Comparison of ENCODE assay signal across 11 cellular contexts in genomic region chr11:76919467-76919866, GRCh38.
"Had no signal": no experiment of that assay in that cellular context is flagged by ENCODE, and none has a peak within 500 bp of the region (broad histone marks: within the 10 kb centered on the region; RNA-seq: fewer than 3 reads in every experiment).

No MANE protein-coding gene starts in this region.

- H3K9me3 ChIP-seq: spleen, thoracic aorta, vagina had no signal

- H3K36me3 Mint-ChIP-seq: natural killer cell treated with Interleukin-12 subunit alpha and Interleukin-12 subunit beta and Interleukin-15 and Interleukin-18, amount 100 ng/mL, for 72 hours had no signal

- H3K27me3 ChIP-seq: brain microvascular endothelial cell, spleen, vagina had no signal

- H3K36me3 ChIP-seq: brain microvascular endothelial cell, spleen, thoracic aorta, vagina, WERI-Rb-1 had no signal

- H3K4me3 Mint-ChIP-seq: activated CD8-positive, alpha-beta T cell treated with anti-CD3 and anti-CD28 coated beads, Interleukin-2, amount 10 ng/mL, durations not matched to agents 7 days and 5 days; type B pancreatic cell had no signal

- H3K9me3 Mint-ChIP-seq: activated CD4-positive, alpha-beta T cell treated with anti-CD3 and anti-CD28 coated beads, Interleukin-2, amount 10 ng/mL, durations not matched to agents 7 days and 5 days; activated naive CD4-positive, alpha-beta T cell treated with anti-CD3 and anti-CD28 coated beads, Interleukin-2, amount 50 U/mL, for 24 hours; natural killer cell treated with Interleukin-12 subunit alpha and Interleukin-12 subunit beta and Interleukin-15 and Interleukin-18, amount 100 ng/mL, for 72 hours; type B pancreatic cell had no signal

- H3K4me3 ChIP-seq: vagina had no signal

- H3K27me3 Mint-ChIP-seq: activated CD4-positive, alpha-beta T cell treated with anti-CD3 and anti-CD28 coated beads, Interleukin-2, amount 10 ng/mL, durations not matched to agents 7 days and 5 days; activated naive CD4-positive, alpha-beta T cell treated with anti-CD3 and anti-CD28 coated beads, Interleukin-2, amount 50 U/mL, for 24 hours; natural killer cell treated with Interleukin-12 subunit alpha and Interleukin-12 subunit beta and Interleukin-15 and Interleukin-18, amount 100 ng/mL, for 72 hours; progenitor cell of endocrine pancreas; type B pancreatic cell had no signal

- H3K27ac Mint-ChIP-seq: activated CD8-positive, alpha-beta T cell treated with anti-CD3 and anti-CD28 coated beads, Interleukin-2, amount 10 ng/mL, durations not matched to agents 7 days and 5 days; activated naive CD4-positive, alpha-beta T cell treated with anti-CD3 and anti-CD28 coated beads, Interleukin-2, amount 50 U/mL, for 24 hours; natural killer cell treated with Interleukin-12 subunit alpha and Interleukin-12 subunit beta and Interleukin-15 and Interleukin-18, amount 100 ng/mL, for 72 hours; progenitor cell of endocrine pancreas; type B pancreatic cell had no signal

- H3K27ac ChIP-seq: brain microvascular endothelial cell, thoracic aorta, vagina, WERI-Rb-1 had no signal
